8 cellular contexts compared by ENCODE assay signal in genomic region chr12:106138646-106139421, GRCh38.
DNase-seq lines count a peak whose midpoint lies in the region; TF ChIP-seq lines count a peak whose summit lies in the region.

Gene NUAK1, minus strand, starts transcription at chr12:106138954. Its CDS starts 301 bp downstream, at chr12:106138653.

- H3K27me3 Mint-ChIP-seq in nephron (ENCODE audit: low read depth): no peaks in the 10 kb centered on the region

- H3K36me3 Mint-ChIP-seq in nephron (ENCODE audit: low read depth): peaks cover 3% of the 10 kb centered on the region

- peaks cover 76% of the 10 kb centered on the region for H3K4me1 Mint-ChIP-seq in nephron

- no peak for TF ChIP-seq CTCF in nephron (IDR thresholded peaks at IDR 0.05; ENCODE audit: unreplicated experiment in 3 of 3)

- H3K4me3 Mint-ChIP-seq in nephron: peak within 1 kb of the TSS; percentile 88 to 98 (median 96)

- peak within 1 kb of the TSS; percentile 92 to 96 (median 95) for H3K27ac Mint-ChIP-seq in nephron

- no peaks in the 10 kb centered on the region for H3K9me3 Mint-ChIP-seq in nephron

- peak; percentile 67 to 74 for DNase-seq in NCI-H524 (lab: John Stamatoyannopoulos, UW)
- DNase-seq in NCI-H524 treated with DMSO at 0.1 percent for 48 hours (lab: John Stamatoyannopoulos, UW): no peak
- DNase-seq in NCI-H1694 treated with DMSO at 0.1 percent for 48 hours (lab: John Stamatoyannopoulos, UW): peak; percentile 63
- peak; percentile 39 for DNase-seq in activated gamma-delta T cell (lab: John Stamatoyannopoulos, UW)
- peak; percentile 38 for DNase-seq in germinal center (ENCODE audit: low spot score)
- no peak for DNase-seq in activated effector memory CD4-positive, alpha-beta T cell treated with anti-CD3 and anti-CD28 coated beads, Interleukin-2, amount 50 U/mL, for 16 hours
- DNase-seq in SIG-M5 (lab: John Stamatoyannopoulos, UW): no peak

Comparison
In these comparisons a context has a peak if more than half of its experiments do, and no peak if none do; other contexts are left out.
1. DNase-seq: peak in NCI-H524 (2 of 2), NCI-H1694 treated with DMSO at 0.1 percent for 48 hours (single experiment), activated gamma-delta T cell (single experiment) and germinal center (single experiment); none in NCI-H524 treated with DMSO at 0.1 percent for 48 hours (single experiment), activated effector memory CD4-positive, alpha-beta T cell treated with anti-CD3 and anti-CD28 coated beads, Interleukin-2, amount 50 U/mL, for 16 hours (single experiment) and SIG-M5 (single experiment).